Comparison of ENCODE assay signal across 1 cellular context in the genomic region with DNA sequence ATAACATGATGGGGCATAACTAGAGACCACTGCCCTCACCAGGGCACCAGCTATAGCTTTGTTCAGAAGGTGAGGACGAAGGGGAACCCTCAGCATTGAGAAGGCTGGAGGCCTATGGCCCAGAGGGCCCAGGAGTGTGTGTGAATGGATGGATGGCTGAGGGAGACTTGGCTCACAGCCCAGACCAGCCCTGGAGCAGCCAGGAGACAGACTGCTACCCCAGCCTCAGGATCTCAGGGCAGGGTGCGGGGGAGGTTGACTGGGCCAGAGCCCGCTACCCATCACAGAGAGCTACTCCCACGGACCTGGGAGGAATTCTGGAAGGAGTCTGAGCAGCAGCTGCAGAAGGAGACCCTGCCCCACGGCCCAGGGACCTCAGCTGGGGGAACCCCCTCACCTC.
A peak's percentile ranks its signal among the peaks of the same experiment; 100 is the strongest.
TF ChIP-seq lines count a peak whose summit lies in the region.

No MANE protein-coding gene starts in this region.

TF ChIP-seq in K562, 482 proteins besides CTCF, POLR2A, EP300 and RAD21:
- TF ChIP-seq MXI1 (IDR thresholded peaks at IDR 0.05; ENCODE audit: low read depth, low read length): no peak
- TF ChIP-seq, protein P1, sequence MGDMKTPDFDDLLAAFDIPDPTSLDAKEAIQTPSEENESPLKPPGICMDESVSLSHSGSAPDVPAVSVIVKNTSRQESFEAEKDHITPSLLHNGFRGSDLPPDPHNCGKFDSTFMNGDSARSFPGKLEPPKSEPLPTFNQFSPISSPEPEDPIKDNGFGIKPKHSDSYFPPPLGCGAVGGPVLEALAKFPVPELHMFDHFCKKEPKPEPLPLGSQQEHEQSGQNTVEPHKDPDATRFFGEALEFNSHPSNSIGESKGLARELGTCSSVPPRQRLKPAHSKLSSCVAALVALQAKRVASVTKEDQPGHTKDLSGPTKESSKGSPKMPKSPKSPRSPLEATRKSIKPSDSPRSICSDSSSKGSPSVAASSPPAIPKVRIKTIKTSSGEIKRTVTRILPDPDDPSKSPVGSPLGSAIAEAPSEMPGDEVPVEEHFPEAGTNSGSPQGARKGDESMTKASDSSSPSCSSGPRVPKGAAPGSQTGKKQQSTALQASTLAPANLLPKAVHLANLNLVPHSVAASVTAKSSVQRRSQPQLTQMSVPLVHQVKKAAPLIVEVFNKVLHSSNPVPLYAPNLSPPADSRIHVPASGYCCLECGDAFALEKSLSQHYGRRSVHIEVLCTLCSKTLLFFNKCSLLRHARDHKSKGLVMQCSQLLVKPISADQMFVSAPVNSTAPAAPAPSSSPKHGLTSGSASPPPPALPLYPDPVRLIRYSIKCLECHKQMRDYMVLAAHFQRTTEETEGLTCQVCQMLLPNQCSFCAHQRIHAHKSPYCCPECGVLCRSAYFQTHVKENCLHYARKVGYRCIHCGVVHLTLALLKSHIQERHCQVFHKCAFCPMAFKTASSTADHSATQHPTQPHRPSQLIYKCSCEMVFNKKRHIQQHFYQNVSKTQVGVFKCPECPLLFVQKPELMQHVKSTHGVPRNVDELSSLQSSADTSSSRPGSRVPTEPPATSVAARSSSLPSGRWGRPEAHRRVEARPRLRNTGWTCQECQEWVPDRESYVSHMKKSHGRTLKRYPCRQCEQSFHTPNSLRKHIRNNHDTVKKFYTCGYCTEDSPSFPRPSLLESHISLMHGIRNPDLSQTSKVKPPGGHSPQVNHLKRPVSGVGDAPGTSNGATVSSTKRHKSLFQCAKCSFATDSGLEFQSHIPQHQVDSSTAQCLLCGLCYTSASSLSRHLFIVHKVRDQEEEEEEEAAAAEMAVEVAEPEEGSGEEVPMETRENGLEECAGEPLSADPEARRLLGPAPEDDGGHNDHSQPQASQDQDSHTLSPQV (IDR thresholded peaks at IDR 0.05): no peak
- TF ChIP-seq ZBTB8A (IDR thresholded peaks at IDR 0.05; ENCODE audit: partially characterized antibody): no peak
- peak; percentile 44 for TF ChIP-seq NFIC (IDR thresholded peaks at IDR 0.05)
- TF ChIP-seq SMARCB1 (IDR thresholded peaks at IDR 0.05; ENCODE audit: insufficient read length, low read depth): no peak
- no peak for TF ChIP-seq ZKSCAN3 (CRISPR knock-in tag; IDR thresholded peaks at IDR 0.05)
